In genomic region chr4:26015906-26016305, GRCh38 we compare ENCODE assay signal across 19 cellular contexts.
A peak's percentile ranks its signal among the peaks of the same experiment; 100 is the strongest.
DNase-seq lines count a peak whose midpoint lies in the region; ATAC-seq and TF ChIP-seq lines count a peak whose summit lies in the region.
"Had no signal": no experiment of that assay in that cellular context is flagged by ENCODE, and none has a peak within 500 bp of the region (broad histone marks: within the 10 kb centered on the region; RNA-seq: fewer than 3 reads in every experiment).

No MANE protein-coding gene starts in this region.

- no peaks in the 10 kb centered on the region for H3K9me3 ChIP-seq in ascending aorta
- H3K9me3 ChIP-seq in mesenchymal stem cell (ENCODE audit: control insufficient read depth, low read length): no peaks in the 10 kb centered on the region
- no peaks in the 10 kb centered on the region for H3K9me3 ChIP-seq in thoracic aorta

- no peak overlapping the region for H4K8ac ChIP-seq in mesenchymal stem cell (ENCODE audit: low read length)

- no peak overlapping the region for H3K18ac ChIP-seq in mesenchymal stem cell (ENCODE audit: low read depth in 1 of 2, low read length in 2 of 2)

- H3K23ac ChIP-seq in mesenchymal stem cell (ENCODE audit: low read length in 2 of 2): no peak overlapping the region

- no peaks in the 10 kb centered on the region for H3K79me1 ChIP-seq in mesenchymal stem cell (replicated peaks; ENCODE audit: low read length, poor library complexity, severe bottlenecking)

- intact Hi-C loops in ascending aorta (cut with DNase I): loop anchor here (5.0 to 10.0 kb wide), 2 partner anchors 841 to 1241 kb away; no protein-coding TSS in a partner anchor

- H4K91ac ChIP-seq in mesenchymal stem cell (ENCODE audit: low read length): no peak overlapping the region

- H3K9ac ChIP-seq in mesenchymal stem cell (ENCODE audit: low read length): peak overlapping the region; percentile 72

- H2AFZ ChIP-seq in mesenchymal stem cell (ENCODE audit: low read depth, low read length): no peak overlapping the region

- H2BK120ac ChIP-seq in mesenchymal stem cell (ENCODE audit: low read depth, low read length): no peak overlapping the region

- no peak overlapping the region for H2BK15ac ChIP-seq in mesenchymal stem cell (ENCODE audit: low read depth, poor library complexity, severe bottlenecking)

- no peak for TF ChIP-seq CTCF in ascending aorta (IDR thresholded peaks at IDR 0.05)
- TF ChIP-seq CTCF in thoracic aorta (IDR thresholded peaks at IDR 0.05): no peak

- no peak overlapping the region for H3K14ac ChIP-seq in mesenchymal stem cell (ENCODE audit: low read length in 2 of 2)

- H2BK5ac ChIP-seq in mesenchymal stem cell (ENCODE audit: low read depth, low read length, poor library complexity, severe bottlenecking): no peak overlapping the region

- H3K27me3 ChIP-seq in ascending aorta: no peaks in the 10 kb centered on the region
- H3K27me3 ChIP-seq in mesenchymal stem cell (ENCODE audit: control insufficient read depth in 1 of 2, insufficient read depth in 1 of 2, low read length in 2 of 2): peaks cover 0 to 6% of the 10 kb centered on the region in 2 experiments
- no peaks in the 10 kb centered on the region for H3K27me3 ChIP-seq in thoracic aorta (replicated peaks; ENCODE audit: insufficient read depth)

- ATAC-seq in thoracic aorta (ENCODE audit: insufficient number of reproducible peaks, low FRiP score, low read depth): no peak
- ATAC-seq: HCT116 had no signal

- H2BK12ac ChIP-seq in mesenchymal stem cell (ENCODE audit: low read length in 2 of 2): no peak overlapping the region

- no peak overlapping the region for H2AK5ac ChIP-seq in mesenchymal stem cell (ENCODE audit: low read length, severe bottlenecking)

- H3K4me1 ChIP-seq in ascending aorta (peaks cover 4 to 31% of the 10 kb centered on the region in 2 donors), mesenchymal stem cell (ENCODE audit: control insufficient read depth, insufficient read depth, low read depth, low read length) (peaks cover 10% of the 10 kb centered on the region), thoracic aorta (ENCODE audit: control insufficient read depth in 1 of 2, low read depth in 2 of 2) (peaks cover 15 to 38% of the 10 kb centered on the region in 2 donors)

- no peak overlapping the region for H3K4me2 ChIP-seq in mesenchymal stem cell (ENCODE audit: low read length, poor library complexity, severe bottlenecking)

- H3K36me3 ChIP-seq in ascending aorta: no peaks in the 10 kb centered on the region
- no peaks in the 10 kb centered on the region for H3K36me3 ChIP-seq in mesenchymal stem cell (ENCODE audit: control insufficient read depth in 1 of 2, insufficient read depth in 2 of 2, low read depth in 1 of 2, low read length in 2 of 2)
- no peaks in the 10 kb centered on the region for H3K36me3 ChIP-seq in thoracic aorta

- peak; percentile 10 for DNase-seq in activated CD8-positive, alpha-beta memory T cell treated with anti-CD3 and anti-CD28 coated beads, Interleukin-2, amount 50 U/mL, for 48 hours
- DNase-seq in activated CD8-positive, alpha-beta memory T cell treated with anti-CD3 and anti-CD28 coated beads, Interleukin-2, amount 50 U/mL, for 4 hours: no peak
- DNase-seq in ascending aorta (ENCODE audit: low spot score in 2 of 2) (no peak), mesenchymal stem cell (no peak), thoracic aorta (ENCODE audit: low spot score) (no peak)
- no peak for DNase-seq in activated naive CD4-positive, alpha-beta T cell treated with Interleukin-2 at 50 U/mL for 16 hours
- DNase-seq in stimulated activated CD4-positive, alpha-beta T cell treated with anti-CD3 and anti-CD28 coated beads, Interleukin-4, amount 100 ng/mL, for 4 hours: no peak
- DNase-seq in activated effector memory CD4-positive, alpha-beta T cell treated with Interleukin-2 at 50 U/mL for 16 hours: no peak
- DNase-seq: 8988T; Calu3; CD8-positive, alpha-beta memory T cell; DMS153; Karpas-422; NCI-H1417; NCI-H1694 treated with DMSO at 0.1 percent for 48 hours; NCI-H526 treated with DMSO at 0.1 percent for 48 hours; OCI-M1 had no signal

- H3K27ac ChIP-seq in ascending aorta (peak overlapping the region; percentile 21 to 46), mesenchymal stem cell (ENCODE audit: low read length, poor library complexity, severe bottlenecking) (no peak overlapping the region), thoracic aorta (peak overlapping the region; percentile 42 to 53)
- H3K27ac ChIP-seq: C4-2B had no signal

- no peak overlapping the region for H3K4ac ChIP-seq in mesenchymal stem cell (ENCODE audit: low read depth in 1 of 2, low read length in 2 of 2)

- H3K4me3 ChIP-seq in ascending aorta (no peak overlapping the region), mesenchymal stem cell (ENCODE audit: insufficient read depth in 1 of 2, low read depth in 1 of 2, low read length in 2 of 2) (no peak overlapping the region), thoracic aorta (no peak overlapping the region)

- 83% methylated on average over 2 of the region's 2 CpGs for WGBS in mesenchymal stem cell
